ENCODE assay signal across 13 cellular contexts in genomic region chr2:65069425-65069824, GRCh38. TPM values are rescaled to one million over a fixed set of nuclear protein-coding genes. Genes with fewer than 3 reads are reported as not detected.
DNase-seq lines count a peak whose midpoint lies in the region; ATAC-seq and TF ChIP-seq lines count a peak whose summit lies in the region.
"Had no signal": no experiment of that assay in that cellular context is flagged by ENCODE, and none has a peak within 500 bp of the region (broad histone marks: within the 10 kb centered on the region; RNA-seq: fewer than 3 reads in every experiment).

No MANE protein-coding gene starts in this region.

- peaks cover 44% of the 10 kb centered on the region for H3K79me2 ChIP-seq in SK-N-SH (ENCODE audit: insufficient read depth)

- H3K27me3 ChIP-seq in SK-N-SH (ENCODE audit: insufficient read depth) (no peaks in the 10 kb centered on the region), layer of hippocampus (ENCODE audit: control insufficient read depth, insufficient read depth, low read length) (no peaks in the 10 kb centered on the region)

- no peak for TF ChIP-seq CTCF in SK-N-SH (IDR thresholded peaks at IDR 0.05)

- no peaks in the 10 kb centered on the region for H3K9me3 ChIP-seq in SK-N-SH

- POLR2A ChIA-PET in SK-N-SH (lab: Yijun Ruan, JAX): no interaction called here

- TF ChIP-seq EP300 in SK-N-SH (IDR thresholded peaks at IDR 0.05; ENCODE audit: borderline replicate concordance in 1 of 2, low read depth in 1 of 2, low read length in 1 of 2): no peak

- no peak overlapping the region for H3K4me3 Mint-ChIP-seq in activated T-helper 2 cell treated with anti-CD3 and anti-CD28 coated beads, Interferon-gamma antibody, Interleukin-2, Interleukin-4, amounts not matched to agents 10 μg/mL and 5 μg/mL and 100 μg/mL, durations not matched to agents 14 hours and 24 hours and 36 hours (ENCODE audit: low read depth)
- H3K4me3 Mint-ChIP-seq: activated T-cell treated with anti-CD3 and anti-CD28 coated beads, Interleukin-2, amount 50 U/mL, for 4 hours had no signal

- CTCF ChIA-PET in SK-N-SH (lab: Yijun Ruan, JAX): interaction anchor here (2.0 kb wide), 1 partner anchor 100 kb away, joined by 6 read pairs; no protein-coding TSS in a partner anchor

- WGBS in SK-N-SH (ENCODE audit: low lambda C conversion rate): 100% methylated on average over 1 of the region's 6 CpGs

- peaks cover 31% of the 10 kb centered on the region for H3F3A ChIP-seq in SK-N-SH (replicated peaks; ENCODE audit: insufficient read depth)

- peaks cover 33 to 46% of the 10 kb centered on the region in 2 experiments; a peak in 3 of 4 replicates for H3K4me1 ChIP-seq in SK-N-SH (ENCODE audit: control insufficient read depth in 1 of 2, insufficient read depth in 2 of 2, low read depth in 1 of 2, low read length in 1 of 2)

- peak overlapping the region; percentile 47; the same call in 1 of the 2 replicates for H3K4me2 ChIP-seq in SK-N-SH

- peaks cover 26% of the 10 kb centered on the region for H3K4me1 Mint-ChIP-seq in activated T-helper 2 cell treated with anti-CD3 and anti-CD28 coated beads, Interferon-gamma antibody, Interleukin-2, Interleukin-4, amounts not matched to agents 10 μg/mL and 5 μg/mL and 100 μg/mL, durations not matched to agents 14 hours and 24 hours and 36 hours (ENCODE audit: low read depth)

- no peaks in the 10 kb centered on the region for H3K27me3 Mint-ChIP-seq in activated T-helper 2 cell treated with anti-CD3 and anti-CD28 coated beads, Interferon-gamma antibody, Interleukin-2, Interleukin-4, amounts not matched to agents 10 μg/mL and 5 μg/mL and 100 μg/mL, durations not matched to agents 14 hours and 24 hours and 36 hours (ENCODE audit: low read depth)

- H3K36me3 ChIP-seq in SK-N-SH (replicated peaks in 1 of 2; ENCODE audit: control insufficient read depth in 1 of 2, insufficient read depth in 2 of 2, low read length in 1 of 2): peaks cover 36 to 42% of the 10 kb centered on the region in 2 experiments

- TF ChIP-seq RAD21 in SK-N-SH (IDR thresholded peaks at IDR 0.05; ENCODE audit: low read length): no peak

- DNase-seq in SK-N-SH (no peak), substantia nigra (lab: John Stamatoyannopoulos, UW) (no peak), SHP77 treated with DMSO at 0.1 percent for 48 hours (lab: John Stamatoyannopoulos, UW) (no peak), HUDEP-2 (lab: John Stamatoyannopoulos, UW; ENCODE audit: unreplicated experiment in 76 of 76) (no peak)
- no peak for DNase-seq in activated T-helper 2 cell treated with anti-CD3 and anti-CD28 coated beads, Interferon-gamma antibody, Interleukin-2, Interleukin-4, amounts not matched to agents 10 μg/mL and 5 μg/mL and 100 μg/mL, durations not matched to agents 14 hours and 24 hours and 36 hours (ENCODE audit: low spot score)
- DNase-seq: activated T-cell treated with anti-CD3 and anti-CD28 coated beads, Interleukin-2, amount 50 U/mL, for 4 hours; NCI-H226; retina had no signal

- intact Hi-C loops in activated T-helper 2 cell treated with anti-CD3 and anti-CD28 coated beads, Interferon-gamma antibody, Interleukin-2, Interleukin-4, amounts not matched to agents 10 μg/mL and 5 μg/mL and 100 μg/mL, durations not matched to agents 14 hours and 24 hours and 36 hours (cut with micrococcal nuclease): loop anchor here (5.0 kb wide), 1 partner anchor 503 kb away; no protein-coding TSS in a partner anchor

- ATAC-seq in SK-N-SH treated with all-trans-retinoic acid at 6 μM for 48 hours (no peak), GM19452 (IDR thresholded peaks at IDR 0.05; ENCODE audit: unreplicated experiment) (no peak)
- ATAC-seq: activated T-cell treated with anti-CD3 and anti-CD28 coated beads, Interleukin-2, amount 50 U/mL, for 4 hours had no signal

- H3K27ac ChIP-seq in SK-N-SH (ENCODE audit: low read depth in 2 of 2, low read length in 1 of 2): peak overlapping the region; percentile 63 to 72
- H3K27ac ChIP-seq in layer of hippocampus (ENCODE audit: low read depth, low read length): peak overlapping the region; percentile 84
- peak overlapping the region; percentile 60 for H3K27ac ChIP-seq in substantia nigra (ENCODE audit: low read depth, low read length, poor library complexity, severe bottlenecking)
- H3K27ac ChIP-seq: 22Rv1 had no signal

- no peak overlapping the region for H3K4me3 ChIP-seq in SK-N-SH (ENCODE audit: low read depth in 2 of 2, low read length in 1 of 2)
- H3K4me3 ChIP-seq: lung had no signal

- peaks cover 34% of the 10 kb centered on the region for H3K36me3 Mint-ChIP-seq in activated T-helper 2 cell treated with anti-CD3 and anti-CD28 coated beads, Interferon-gamma antibody, Interleukin-2, Interleukin-4, amounts not matched to agents 10 μg/mL and 5 μg/mL and 100 μg/mL, durations not matched to agents 14 hours and 24 hours and 36 hours (ENCODE audit: low read depth)

- H3K9me3 Mint-ChIP-seq in activated T-helper 2 cell treated with anti-CD3 and anti-CD28 coated beads, Interferon-gamma antibody, Interleukin-2, Interleukin-4, amounts not matched to agents 10 μg/mL and 5 μg/mL and 100 μg/mL, durations not matched to agents 14 hours and 24 hours and 36 hours: no peaks in the 10 kb centered on the region
- H3K9me3 Mint-ChIP-seq: activated T-cell treated with anti-CD3 and anti-CD28 coated beads, Interleukin-2, amount 50 U/mL, for 4 hours had no signal

- no peaks in the 10 kb centered on the region for H3K9me2 ChIP-seq in SK-N-SH

- peaks cover 21% of the 10 kb centered on the region for H4K20me1 ChIP-seq in SK-N-SH (ENCODE audit: insufficient read depth)

- no peak overlapping the region for H3K9ac ChIP-seq in SK-N-SH

- peak overlapping the region; percentile 49 for H3K27ac Mint-ChIP-seq in activated T-helper 2 cell treated with anti-CD3 and anti-CD28 coated beads, Interferon-gamma antibody, Interleukin-2, Interleukin-4, amounts not matched to agents 10 μg/mL and 5 μg/mL and 100 μg/mL, durations not matched to agents 14 hours and 24 hours and 36 hours

- no peak overlapping the region for H2AFZ ChIP-seq in SK-N-SH (ENCODE audit: low read depth)

TF ChIP-seq in SK-N-SH, 30 proteins besides CTCF, POLR2A, EP300 and RAD21:
- TF ChIP-seq TAF1 (IDR thresholded peaks at IDR 0.05; ENCODE audit: borderline replicate concordance, low read depth, low read length) (no peak), NRF1 (IDR thresholded peaks at IDR 0.05; ENCODE audit: low read depth, low read length) (no peak), ELF1 (IDR thresholded peaks at IDR 0.05) (no peak), MEF2A (IDR thresholded peaks at IDR 0.05; ENCODE audit: borderline replicate concordance, low read depth) (no peak), TCF12 (IDR thresholded peaks at IDR 0.05) (no peak), SIN3A (IDR thresholded peaks at IDR 0.05; ENCODE audit: borderline replicate concordance, low read depth, low read length) (no peak), RXRA (IDR thresholded peaks at IDR 0.05; ENCODE audit: borderline replicate concordance, low read depth) (no peak)
TF ChIP-seq in SK-N-SH: peak in this region for 0.

TF ChIP-seq in SK-N-SH treated with all-trans-retinoic acid at 6 μM for 48 hours, 23 proteins besides CTCF, POLR2A, EP300 and RAD21 (continues in another document):
- no peak for TF ChIP-seq CSRNP3 (CRISPR knock-in tag; IDR thresholded peaks at IDR 0.05)
- no peak for TF ChIP-seq ISL1 (CRISPR knock-in tag; IDR thresholded peaks at IDR 0.05)
- TF ChIP-seq SNAI2 (CRISPR knock-in tag; IDR thresholded peaks at IDR 0.05): no peak
- TF ChIP-seq ARNTL (CRISPR knock-in tag; IDR thresholded peaks at IDR 0.05; ENCODE audit: borderline replicate concordance, low read depth): no peak
- TF ChIP-seq GLIS3 (CRISPR knock-in tag; IDR thresholded peaks at IDR 0.05): no peak
- no peak for TF ChIP-seq ZC3H10 (CRISPR knock-in tag; IDR thresholded peaks at IDR 0.05)
- TF ChIP-seq ESRRG (CRISPR knock-in tag; IDR thresholded peaks at IDR 0.05): no peak
- no peak for TF ChIP-seq ZNF565 (CRISPR knock-in tag; conservative IDR thresholded peaks at IDR 0.05; ENCODE audit: low read depth)
- no peak for TF ChIP-seq ZFP30 (CRISPR knock-in tag; IDR thresholded peaks at IDR 0.05)
- TF ChIP-seq CSDC2 (CRISPR knock-in tag; IDR thresholded peaks at IDR 0.05): no peak
- no peak for TF ChIP-seq PPARA (CRISPR knock-in tag; IDR thresholded peaks at IDR 0.05; ENCODE audit: borderline replicate concordance)
- TF ChIP-seq OSR1 (CRISPR knock-in tag; IDR thresholded peaks at IDR 0.05): no peak
- no peak for TF ChIP-seq POU6F1 (CRISPR knock-in tag; IDR thresholded peaks at IDR 0.05; ENCODE audit: borderline replicate concordance, low read depth)
- no peak for TF ChIP-seq ZNF8 (CRISPR knock-in tag; IDR thresholded peaks at IDR 0.05)
- no peak for TF ChIP-seq TCF4 (CRISPR knock-in tag; IDR thresholded peaks at IDR 0.05; ENCODE audit: borderline replicate concordance)

RNA-seq across cellular contexts. Expression of gene CEP68, which starts 13.2 kb away (rescaled TPM):
- 6.2 and 7.8 TPM in 2 replicates for polyA plus RNA-seq in SK-N-SH (2012; rRNA removed)
- polyA plus RNA-seq in SK-N-SH (2012; cell fraction: cytosol; rRNA removed): 5.4 and 6.8 TPM in 2 replicates
- 9.0 and 12.6 TPM in 2 replicates for polyA plus RNA-seq in SK-N-SH (2012; cell fraction: nucleus; rRNA removed)
- 5.9 and 6.1 TPM in 2 replicates for total RNA-seq in activated T-helper 2 cell treated with anti-CD3 and anti-CD28 coated beads, Interferon-gamma antibody, Interleukin-2, Interleukin-4, amounts not matched to agents 10 μg/mL and 5 μg/mL and 100 μg/mL, durations not matched to agents 14 hours and 24 hours and 36 hours
